Comparison of ENCODE assay signal across 22 cellular contexts in genomic region chr2:20113986-20114938, GRCh38.
DNase-seq lines count a peak whose midpoint lies in the region; ATAC-seq and TF ChIP-seq lines count a peak whose summit lies in the region.
"Had no signal": no experiment of that assay in that cellular context is flagged by ENCODE, and none has a peak within 500 bp of the region (broad histone marks: within the 10 kb centered on the region; RNA-seq: fewer than 3 reads in every experiment).

No MANE protein-coding gene starts in this region.

- ATAC-seq in PC-3, result peak; percentile 61
- ATAC-seq in right lobe of liver, result peak; percentile 37 to 57 (median 50)
- ATAC-seq in GM21381 (IDR thresholded peaks at IDR 0.05; ENCODE audit: unreplicated experiment), result no peak
- ATAC-seq in GM21390 (IDR thresholded peaks at IDR 0.05; ENCODE audit: unreplicated experiment), result no peak
- ATAC-seq: activated CD4-positive, alpha-beta T cell treated with anti-CD3 and anti-CD28 coated beads for 36 hours; activated T-helper 17 cell treated with anti-CD3 and anti-CD28 coated beads, Interleukin-2, amount 50 U/mL, for 72 hours had no signal

- TF ChIP-seq CTCF in PC-3 (conservative IDR thresholded peaks at IDR 0.05; ENCODE audit: low read depth, low read length), result no peak
- TF ChIP-seq CTCF in right lobe of liver (IDR thresholded peaks at IDR 0.05), result no peak
- TF ChIP-seq CTCF in type B pancreatic cell (conservative IDR thresholded peaks at IDR 0.05), result no peak

- H3K9me3 ChIP-seq in PC-3 (ENCODE audit: low read length) (no peaks in the 10 kb centered on the region), right lobe of liver (no peaks in the 10 kb centered on the region)

- H3K27ac ChIP-seq in PC-3 (ENCODE audit: low read length) (no peak overlapping the region), right lobe of liver (no peak overlapping the region)
- H3K27ac ChIP-seq: parathyroid adenoma had no signal

- H3K79me2 ChIP-seq in PC-3 (ENCODE audit: low read length), result no peaks in the 10 kb centered on the region
- H3K79me2 ChIP-seq: parathyroid adenoma had no signal

- H3K9me2 ChIP-seq in PC-3 (replicated peaks; ENCODE audit: low read length), result no peaks in the 10 kb centered on the region

- DNase-seq in PC-3 (peak; percentile 47), dermis blood vessel endothelial cell (peak; percentile 84), right lobe of liver (peak in 1 of 3 donors; percentile 57), type B pancreatic cell (ENCODE audit: extremely low spot score, unreplicated experiment) (no peak), G401 (ENCODE audit: low spot score) (no peak)
- DNase-seq: activated CD4-positive, alpha-beta T cell treated with anti-CD3 and anti-CD28 coated beads for 36 hours; activated naive CD8-positive, alpha-beta T cell treated with anti-CD3 and anti-CD28 coated beads for 36 hours; CD8-positive, alpha-beta memory T cell; foreskin fibroblast; H7; hypothalamus; NCI-H1105; NCI-H524; stimulated activated CD4-positive, alpha-beta T cell treated with anti-CD3 and anti-CD28 coated beads, Interleukin-2, amount 100 ng/mL, for 24 hours; stimulated activated naive CD4-positive, alpha-beta T cell; SW 1271 had no signal

- H3K27me3 ChIP-seq in PC-3 (ENCODE audit: low read length) (no peaks in the 10 kb centered on the region), right lobe of liver (no peaks in the 10 kb centered on the region)

- H3K9ac ChIP-seq in PC-3 (ENCODE audit: low read length), result no peak overlapping the region
- H3K9ac ChIP-seq: parathyroid adenoma had no signal

- in situ Hi-C loops in G401 (cut with HindIII; ENCODE audit: low sequenced_read_pairs), result no loop called here

- POLR2A ChIA-PET in PC-3 (lab: Charles Lee; ENCODE audit: unreplicated experiment), result no interaction called here

- H2AFZ ChIP-seq in PC-3 (ENCODE audit: low read length), result peak overlapping the region; percentile 29; the same call in 1 of the 2 replicates
- H2AFZ ChIP-seq: parathyroid adenoma had no signal

- H3F3A ChIP-seq in PC-3 (ENCODE audit: low read length, unreplicated experiment), result no peaks in the 10 kb centered on the region

- H3K9me3 Mint-ChIP-seq in type B pancreatic cell, result no peaks in the 10 kb centered on the region
- H3K9me3 Mint-ChIP-seq: activated naive CD8-positive, alpha-beta T cell treated with anti-CD3 and anti-CD28 coated beads for 36 hours; activated T-helper 17 cell treated with anti-CD3 and anti-CD28 coated beads, Interleukin-2, amount 50 U/mL, for 72 hours had no signal

- H3K27ac Mint-ChIP-seq in type B pancreatic cell, result peak overlapping the region; percentile 83
- H3K27ac Mint-ChIP-seq: activated CD4-positive, alpha-beta T cell treated with anti-CD3 and anti-CD28 coated beads for 36 hours; activated naive CD8-positive, alpha-beta T cell treated with anti-CD3 and anti-CD28 coated beads for 36 hours; activated T-helper 17 cell treated with anti-CD3 and anti-CD28 coated beads, Interleukin-2, amount 50 U/mL, for 72 hours; CD8-positive, alpha-beta memory T cell; mesothelial cell of epicardium; nephron had no signal

- CTCF ChIA-PET in PC-3 (lab: Charles Lee), result no interaction called here

- H3K4me1 Mint-ChIP-seq in type B pancreatic cell (ENCODE audit: unreplicated experiment), result peaks cover 28% of the 10 kb centered on the region
- H3K4me1 Mint-ChIP-seq: activated CD4-positive, alpha-beta T cell treated with anti-CD3 and anti-CD28 coated beads for 36 hours; activated naive CD8-positive, alpha-beta T cell treated with anti-CD3 and anti-CD28 coated beads for 36 hours; activated T-helper 17 cell treated with anti-CD3 and anti-CD28 coated beads, Interleukin-2, amount 50 U/mL, for 72 hours; CD8-positive, alpha-beta memory T cell had no signal

- peaks cover 20% of the 10 kb centered on the region for H3K4me1 ChIP-seq in PC-3 (ENCODE audit: insufficient read depth, low read length)
- peaks cover 0 to 2% (median under 1%) of the 10 kb centered on the region in 4 donors for H3K4me1 ChIP-seq in right lobe of liver
- H3K4me1 ChIP-seq: parathyroid adenoma had no signal

- no peaks in the 10 kb centered on the region for H3K27me3 Mint-ChIP-seq in type B pancreatic cell
- H3K27me3 Mint-ChIP-seq: activated naive CD8-positive, alpha-beta T cell treated with anti-CD3 and anti-CD28 coated beads for 36 hours; activated T-helper 17 cell treated with anti-CD3 and anti-CD28 coated beads, Interleukin-2, amount 50 U/mL, for 72 hours had no signal

- intact Hi-C loops in PC-3 (cut with micrococcal nuclease) (no loop called here), right lobe of liver (cut with DNase I) (loop anchor here in 1 of 2 donors (10.0 kb wide), 1 partner anchor 111 kb away; the partner anchor contains the start of gene SDC1)

- WGBS in right lobe of liver (ENCODE audit: insufficient coverage, low coverage, low lambda C conversion rate, missing lambda C conversion rate), result 47% methylated on average over 4 of the region's 19 CpGs

- H3K4me2 ChIP-seq in PC-3 (ENCODE audit: low read length), result no peak overlapping the region

- no peaks in the 10 kb centered on the region for H3K36me3 Mint-ChIP-seq in type B pancreatic cell
- H3K36me3 Mint-ChIP-seq: activated naive CD8-positive, alpha-beta T cell treated with anti-CD3 and anti-CD28 coated beads for 36 hours; CD8-positive, alpha-beta memory T cell; mesothelial cell of epicardium had no signal

- H3K4me3 ChIP-seq in PC-3 (ENCODE audit: low read length), result no peak overlapping the region
- no peak overlapping the region for H3K4me3 ChIP-seq in right lobe of liver

- BruUV-seq in PC-3 (replicated peaks; lab: Mats Ljungman, UMichigan), result no TSS peak

- no peaks in the 10 kb centered on the region for H3K36me3 ChIP-seq in PC-3 (ENCODE audit: low read depth, low read length)
- no peaks in the 10 kb centered on the region for H3K36me3 ChIP-seq in right lobe of liver

- H4K20me1 ChIP-seq in PC-3 (ENCODE audit: low read length), result no peaks in the 10 kb centered on the region

- no peak overlapping the region for H3K4me3 Mint-ChIP-seq in type B pancreatic cell
- H3K4me3 Mint-ChIP-seq: activated CD4-positive, alpha-beta T cell treated with anti-CD3 and anti-CD28 coated beads for 36 hours; activated naive CD8-positive, alpha-beta T cell treated with anti-CD3 and anti-CD28 coated beads for 36 hours; activated T-helper 17 cell treated with anti-CD3 and anti-CD28 coated beads, Interleukin-2, amount 50 U/mL, for 72 hours; CD8-positive, alpha-beta memory T cell; mesothelial cell of epicardium; nephron had no signal

- no peak for TF ChIP-seq POLR2A in right lobe of liver (IDR thresholded peaks at IDR 0.05)

Comparison
In these comparisons a context has a peak if more than half of its experiments do, and no peak if none do; other contexts are left out.
1. ATAC-seq: peak in PC-3 (single experiment) and right lobe of liver (4 of 4); none in GM21381 (single experiment) and GM21390 (single experiment).
2. DNase-seq: peak in PC-3 (single experiment) and dermis blood vessel endothelial cell (single experiment); none in type B pancreatic cell (single experiment) and G401 (single experiment).